Comparison of ENCODE assay signal across 1 cellular context in genomic region chr21:39000496-39000895, GRCh38.
TF ChIP-seq lines count a peak whose summit lies in the region.

No MANE protein-coding gene starts in this region.

TF ChIP-seq in H1, 55 proteins besides CTCF, POLR2A, EP300 and RAD21 (continued from another document):
- no peak for TF ChIP-seq HDAC2 (IDR thresholded peaks at IDR 0.05; ENCODE audit: borderline replicate concordance in 1 of 2, low read depth in 2 of 2, low read length in 2 of 2)
- TF ChIP-seq TBP (IDR thresholded peaks at IDR 0.05; ENCODE audit: low read depth, low read length) = no peak
- TF ChIP-seq CEBPB (IDR thresholded peaks at IDR 0.05; ENCODE audit: low read depth, low read length) = no peak
- TF ChIP-seq POU5F1 (IDR thresholded peaks at IDR 0.05; ENCODE audit: low read depth, low read length) = no peak
- no peak for TF ChIP-seq CTBP2 (IDR thresholded peaks at IDR 0.05; ENCODE audit: borderline replicate concordance, insufficient read depth, insufficient read length, low read length)
- no peak for TF ChIP-seq YY1 (IDR thresholded peaks at IDR 0.05; ENCODE audit: low read depth, low read length)
- no peak for TF ChIP-seq RXRA (IDR thresholded peaks at IDR 0.05; ENCODE audit: insufficient read depth, low read depth, low read length)
- TF ChIP-seq EZH2 (IDR thresholded peaks at IDR 0.05; ENCODE audit: low read depth, low read length, severe bottlenecking) = no peak
- TF ChIP-seq ATF3 (IDR thresholded peaks at IDR 0.05; ENCODE audit: insufficient read depth, low read depth, low read length) = no peak
- no peak for TF ChIP-seq RFX5 (IDR thresholded peaks at IDR 0.05; ENCODE audit: borderline replicate concordance, low read depth, low read length)
- no peak for TF ChIP-seq SIN3A (conservative IDR thresholded peaks at IDR 0.05 in 1 of 2, IDR thresholded peaks at IDR 0.05 in 1 of 2; ENCODE audit: low read depth in 1 of 2, low read length in 2 of 2)
- no peak for TF ChIP-seq BACH1 (IDR thresholded peaks at IDR 0.05; ENCODE audit: low read length)
- TF ChIP-seq PHF8 (conservative IDR thresholded peaks at IDR 0.05; ENCODE audit: low read depth, low read length) = no peak
